Comparison of ENCODE assay signal across 21 cellular contexts in the genomic region with DNA sequence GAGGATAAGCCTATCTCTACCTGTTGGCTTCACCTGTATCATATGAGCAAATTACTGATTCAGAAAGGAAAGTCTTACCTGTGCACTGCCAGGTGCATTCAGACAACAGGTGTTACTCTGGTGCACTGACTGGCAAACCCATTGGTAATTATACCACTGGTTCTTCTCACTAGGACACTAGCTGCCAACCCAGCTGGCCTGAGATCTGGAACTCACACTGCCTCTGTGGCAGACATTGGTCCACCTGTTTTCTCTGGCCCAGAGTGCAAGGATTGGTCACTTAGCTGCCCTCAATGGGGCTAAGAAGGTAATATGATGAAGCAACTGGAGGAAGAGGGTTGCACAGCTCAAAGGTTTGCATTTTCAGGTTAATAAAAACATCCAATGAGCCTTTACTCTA.
"Had no signal": no experiment of that assay in that cellular context is flagged by ENCODE, and none has a peak within 500 bp of the region (broad histone marks: within the 10 kb centered on the region; RNA-seq: fewer than 3 reads in every experiment).

No MANE protein-coding gene starts in this region.

- H3K4me3 ChIP-seq: dorsolateral prefrontal cortex, gastrocnemius medialis, lower lobe of right lung, right lobe of liver, suprapubic skin, transverse colon, upper lobe of right lung, uterus had no signal

- H3K36me3 ChIP-seq: gastrocnemius medialis, lower lobe of right lung, neutrophil, right lobe of liver, suprapubic skin, transverse colon, upper lobe of right lung, uterus had no signal

- H3K9me3 ChIP-seq: gastrocnemius medialis, lower lobe of right lung, neutrophil, right lobe of liver, suprapubic skin, transverse colon, upper lobe of right lung, uterus had no signal

- ATAC-seq: gastrocnemius medialis; left ventricle myocardium superior; lower lobe of right lung; natural killer cell treated with Interleukin-12 subunit alpha and Interleukin-12 subunit beta and Interleukin-15 and Interleukin-18, amount 100 ng/mL, for 72 hours; right lobe of liver; stimulated activated naive B cell treated with anti-CD40 and anti-IgM and Interleukin-4, amounts not matched to agents 10 μg/mL and 1 μg/mL and 100 μg/mL, for 72 hours; upper lobe of right lung had no signal

- DNase-seq: cortex of kidney; dorsolateral prefrontal cortex; effector CD4-positive, alpha-beta T cell; foreskin fibroblast; gastrocnemius medialis; head of caudate nucleus; left ventricle myocardium superior; lower lobe of right lung; naive B cell; right lobe of liver; small intestine; stimulated activated CD4-positive, alpha-beta T cell treated with anti-CD3 and anti-CD28 coated beads, Interleukin-15, amount 100 ng/mL, for 24 hours; stimulated activated CD4-positive, alpha-beta T cell treated with anti-CD3 and anti-CD28 coated beads, Interleukin-2, amount 100 ng/mL, for 48 hours; stimulated activated naive B cell treated with anti-CD40 and anti-IgM and Interleukin-4, amounts not matched to agents 10 μg/mL and 1 μg/mL and 100 μg/mL, for 72 hours; transverse colon; upper lobe of right lung; uterus had no signal

- H3K4me1 ChIP-seq: gastrocnemius medialis, lower lobe of right lung, parathyroid adenoma, right lobe of liver, upper lobe of right lung, uterus had no signal
